In the genomic region with DNA sequence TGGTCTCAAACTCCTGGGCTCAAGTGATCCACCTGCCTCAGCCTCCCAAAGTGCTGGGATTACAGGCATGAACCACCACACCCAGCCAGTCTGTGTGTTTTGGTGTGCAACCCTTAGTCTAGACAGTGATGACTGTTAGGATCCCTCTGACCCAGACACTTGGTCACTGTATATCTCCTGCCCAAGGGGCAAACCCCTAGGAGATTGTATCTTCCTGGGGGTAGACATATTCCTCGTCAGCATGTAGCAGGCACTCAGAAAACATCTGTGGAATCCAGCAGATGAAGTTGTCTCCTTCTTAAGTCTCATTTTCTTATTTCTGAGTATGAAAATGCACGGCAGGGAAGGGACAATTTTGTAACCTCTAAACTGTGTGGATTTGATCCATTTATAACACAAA, we compare ENCODE assay signal across 1 cellular context.
TF ChIP-seq lines count a peak whose summit lies in the region.

No MANE protein-coding gene starts in this region.

TF ChIP-seq in IMR-90, 13 proteins besides CTCF, POLR2A, EP300 and RAD21 (continued from another document):
- TF ChIP-seq, protein P1, sequence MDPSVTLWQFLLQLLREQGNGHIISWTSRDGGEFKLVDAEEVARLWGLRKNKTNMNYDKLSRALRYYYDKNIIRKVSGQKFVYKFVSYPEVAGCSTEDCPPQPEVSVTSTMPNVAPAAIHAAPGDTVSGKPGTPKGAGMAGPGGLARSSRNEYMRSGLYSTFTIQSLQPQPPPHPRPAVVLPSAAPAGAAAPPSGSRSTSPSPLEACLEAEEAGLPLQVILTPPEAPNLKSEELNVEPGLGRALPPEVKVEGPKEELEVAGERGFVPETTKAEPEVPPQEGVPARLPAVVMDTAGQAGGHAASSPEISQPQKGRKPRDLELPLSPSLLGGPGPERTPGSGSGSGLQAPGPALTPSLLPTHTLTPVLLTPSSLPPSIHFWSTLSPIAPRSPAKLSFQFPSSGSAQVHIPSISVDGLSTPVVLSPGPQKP (IDR thresholded peaks at IDR 0.05; ENCODE audit: borderline replicate concordance, low read depth, low read length): no peak
- no peak for TF ChIP-seq BHLHE40 (IDR thresholded peaks at IDR 0.05; ENCODE audit: low read depth, low read length)
- TF ChIP-seq, protein P2, sequence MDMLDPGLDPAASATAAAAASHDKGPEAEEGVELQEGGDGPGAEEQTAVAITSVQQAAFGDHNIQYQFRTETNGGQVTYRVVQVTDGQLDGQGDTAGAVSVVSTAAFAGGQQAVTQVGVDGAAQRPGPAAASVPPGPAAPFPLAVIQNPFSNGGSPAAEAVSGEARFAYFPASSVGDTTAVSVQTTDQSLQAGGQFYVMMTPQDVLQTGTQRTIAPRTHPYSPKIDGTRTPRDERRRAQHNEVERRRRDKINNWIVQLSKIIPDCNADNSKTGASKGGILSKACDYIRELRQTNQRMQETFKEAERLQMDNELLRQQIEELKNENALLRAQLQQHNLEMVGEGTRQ (IDR thresholded peaks at IDR 0.05; ENCODE audit: low read depth, low read length): no peak
- no peak for TF ChIP-seq MAZ (IDR thresholded peaks at IDR 0.05; ENCODE audit: borderline replicate concordance, low read depth, low read length)
- no peak for TF ChIP-seq RFX5 (IDR thresholded peaks at IDR 0.05; ENCODE audit: low read depth, low read length)
- no peak for TF ChIP-seq FOS (IDR thresholded peaks at IDR 0.05; ENCODE audit: low read depth, low read length)
- TF ChIP-seq MXI1 (IDR thresholded peaks at IDR 0.05; ENCODE audit: borderline replicate concordance, low read depth, low read length): no peak
- no peak for TF ChIP-seq CHD1 (IDR thresholded peaks at IDR 0.05; ENCODE audit: low read depth, low read length)
- TF ChIP-seq MAFK (IDR thresholded peaks at IDR 0.05; ENCODE audit: low read depth, low read length): no peak
- TF ChIP-seq SMC3 (IDR thresholded peaks at IDR 0.05; ENCODE audit: low read depth, low read length): no peak
- no peak for TF ChIP-seq RCOR1 (IDR thresholded peaks at IDR 0.05; ENCODE audit: insufficient replicate concordance, low read length)
